In the genomic region with DNA sequence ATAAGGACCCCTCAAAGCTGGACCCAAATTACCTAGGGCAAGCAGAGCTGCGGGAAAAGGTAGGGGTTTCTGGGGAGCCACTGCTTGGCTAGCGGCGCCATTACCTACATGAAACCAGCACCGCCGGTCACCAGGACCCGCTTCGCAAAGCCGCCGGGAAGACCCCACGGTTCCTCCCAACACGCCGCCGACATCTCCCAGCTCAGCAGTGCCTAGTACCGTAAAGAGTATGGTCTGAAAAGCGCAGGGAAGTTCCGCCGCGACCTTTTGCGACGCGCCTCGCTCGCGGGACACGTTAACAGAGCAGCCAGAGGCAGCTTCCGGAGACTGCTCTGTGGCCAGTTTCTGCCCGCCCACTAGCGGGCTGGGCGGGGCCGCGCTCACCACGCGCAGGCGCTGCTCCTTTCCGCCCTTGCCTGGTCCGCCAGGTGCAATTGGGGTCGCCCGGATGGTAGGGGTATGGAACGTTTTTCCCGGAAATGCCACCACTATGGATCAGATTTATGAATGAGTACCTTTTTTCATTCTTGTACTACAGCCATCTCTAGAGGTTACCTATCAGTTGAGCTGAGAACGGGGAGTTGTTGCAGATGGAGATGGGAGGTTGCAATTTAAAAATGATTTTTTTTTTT, we compare ENCODE assay signal across 1 cellular context.
TF ChIP-seq lines count a peak whose summit lies in the region.

A gene with protein sequence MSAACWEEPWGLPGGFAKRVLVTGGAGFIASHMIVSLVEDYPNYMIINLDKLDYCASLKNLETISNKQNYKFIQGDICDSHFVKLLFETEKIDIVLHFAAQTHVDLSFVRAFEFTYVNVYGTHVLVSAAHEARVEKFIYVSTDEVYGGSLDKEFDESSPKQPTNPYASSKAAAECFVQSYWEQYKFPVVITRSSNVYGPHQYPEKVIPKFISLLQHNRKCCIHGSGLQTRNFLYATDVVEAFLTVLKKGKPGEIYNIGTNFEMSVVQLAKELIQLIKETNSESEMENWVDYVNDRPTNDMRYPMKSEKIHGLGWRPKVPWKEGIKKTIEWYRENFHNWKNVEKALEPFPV (minus strand): TSS at position 210 of the 632 bp plus-strand sequence. CDS start 16 bp downstream, at position 194.

TF ChIP-seq in K562, 482 proteins besides CTCF, POLR2A, EP300 and RAD21 (continued from another document and continues in another):
- TF ChIP-seq, protein P1, sequence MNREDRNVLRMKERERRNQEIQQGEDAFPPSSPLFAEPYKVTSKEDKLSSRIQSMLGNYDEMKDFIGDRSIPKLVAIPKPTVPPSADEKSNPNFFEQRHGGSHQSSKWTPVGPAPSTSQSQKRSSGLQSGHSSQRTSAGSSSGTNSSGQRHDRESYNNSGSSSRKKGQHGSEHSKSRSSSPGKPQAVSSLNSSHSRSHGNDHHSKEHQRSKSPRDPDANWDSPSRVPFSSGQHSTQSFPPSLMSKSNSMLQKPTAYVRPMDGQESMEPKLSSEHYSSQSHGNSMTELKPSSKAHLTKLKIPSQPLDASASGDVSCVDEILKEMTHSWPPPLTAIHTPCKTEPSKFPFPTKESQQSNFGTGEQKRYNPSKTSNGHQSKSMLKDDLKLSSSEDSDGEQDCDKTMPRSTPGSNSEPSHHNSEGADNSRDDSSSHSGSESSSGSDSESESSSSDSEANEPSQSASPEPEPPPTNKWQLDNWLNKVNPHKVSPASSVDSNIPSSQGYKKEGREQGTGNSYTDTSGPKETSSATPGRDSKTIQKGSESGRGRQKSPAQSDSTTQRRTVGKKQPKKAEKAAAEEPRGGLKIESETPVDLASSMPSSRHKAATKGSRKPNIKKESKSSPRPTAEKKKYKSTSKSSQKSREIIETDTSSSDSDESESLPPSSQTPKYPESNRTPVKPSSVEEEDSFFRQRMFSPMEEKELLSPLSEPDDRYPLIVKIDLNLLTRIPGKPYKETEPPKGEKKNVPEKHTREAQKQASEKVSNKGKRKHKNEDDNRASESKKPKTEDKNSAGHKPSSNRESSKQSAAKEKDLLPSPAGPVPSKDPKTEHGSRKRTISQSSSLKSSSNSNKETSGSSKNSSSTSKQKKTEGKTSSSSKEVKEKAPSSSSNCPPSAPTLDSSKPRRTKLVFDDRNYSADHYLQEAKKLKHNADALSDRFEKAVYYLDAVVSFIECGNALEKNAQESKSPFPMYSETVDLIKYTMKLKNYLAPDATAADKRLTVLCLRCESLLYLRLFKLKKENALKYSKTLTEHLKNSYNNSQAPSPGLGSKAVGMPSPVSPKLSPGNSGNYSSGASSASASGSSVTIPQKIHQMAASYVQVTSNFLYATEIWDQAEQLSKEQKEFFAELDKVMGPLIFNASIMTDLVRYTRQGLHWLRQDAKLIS (CRISPR knock-in tag; IDR thresholded peaks at IDR 0.05), result no peak
- TF ChIP-seq ZNF3 (CRISPR knock-in tag; IDR thresholded peaks at IDR 0.05) (no peak), WHSC1 (IDR thresholded peaks at IDR 0.05; ENCODE audit: low read length) (no peak), POLR3G (IDR thresholded peaks at IDR 0.05; ENCODE audit: extremely low read depth, insufficient read length, insufficient replicate concordance) (no peak), ZC3H11A (IDR thresholded peaks at IDR 0.05; ENCODE audit: low read depth, low read length) (no peak), HDAC1 (IDR thresholded peaks at IDR 0.05) (peak in 1 of 2 experiments; percentile 21; a peak in 1 of 4 replicates), PURB (CRISPR knock-in tag; IDR thresholded peaks at IDR 0.05; ENCODE audit: low read depth) (no peak), ERF (CRISPR knock-in tag; IDR thresholded peaks at IDR 0.05) (no peak), ZNF174 (CRISPR knock-in tag; IDR thresholded peaks at IDR 0.05) (no peak), SMARCA5 (IDR thresholded peaks at IDR 0.05) (no peak), ZNF124 (CRISPR knock-in tag; IDR thresholded peaks at IDR 0.05) (no peak), COPS2 (conservative IDR thresholded peaks at IDR 0.05) (no peak), ZNF140 (CRISPR knock-in tag; IDR thresholded peaks at IDR 0.05) (no peak), HMGN3 (IDR thresholded peaks at IDR 0.05; ENCODE audit: borderline replicate concordance, extremely low read depth, insufficient read length, low read depth, low read length) (peak; percentile 35), ETV5 (CRISPR knock-in tag; IDR thresholded peaks at IDR 0.05; ENCODE audit: low read depth) (0 out of 2 replicates have a peak, but pooled peaks have one; percentile 64), CBX1 (IDR thresholded peaks at IDR 0.05; ENCODE audit: low read depth) (no peak), PHB (CRISPR knock-in tag; IDR thresholded peaks at IDR 0.05) (no peak), HEY1 (CRISPR knock-in tag; IDR thresholded peaks at IDR 0.05; ENCODE audit: borderline replicate concordance) (no peak), HDAC3 (IDR thresholded peaks at IDR 0.05; ENCODE audit: borderline replicate concordance, partially characterized antibody) (no peak), ZNF586 (CRISPR knock-in tag; conservative IDR thresholded peaks at IDR 0.05) (no peak), BACH1 (tag; IDR thresholded peaks at IDR 0.05) (no peak), SRSF9 (IDR thresholded peaks at IDR 0.05; ENCODE audit: borderline replicate concordance, low read depth, low read length) (no peak), POLR2AphosphoS5 (IDR thresholded peaks at IDR 0.05; ENCODE audit: control insufficient read depth, insufficient read depth, low read depth, low read length) (peak; percentile 88), LARP7 (IDR thresholded peaks at IDR 0.05) (no peak), KAT7 (CRISPR knock-in tag; IDR thresholded peaks at IDR 0.05; ENCODE audit: borderline replicate concordance) (no peak; the same call in 1 of the 2 replicates), CBX5 (IDR thresholded peaks at IDR 0.05; ENCODE audit: borderline replicate concordance, low read depth) (no peak), TEAD2 (tag; IDR thresholded peaks at IDR 0.05) (no peak), ZNF12 (CRISPR knock-in tag; IDR thresholded peaks at IDR 0.05) (no peak), PCBP1 (IDR thresholded peaks at IDR 0.05; ENCODE audit: low read depth, low read length, poor library complexity, severe bottlenecking) (no peak), KLF16 (IDR thresholded peaks at IDR 0.05) (no peak), DNMT1 (IDR thresholded peaks at IDR 0.05) (no peak)
- TF ChIP-seq, protein P2, sequence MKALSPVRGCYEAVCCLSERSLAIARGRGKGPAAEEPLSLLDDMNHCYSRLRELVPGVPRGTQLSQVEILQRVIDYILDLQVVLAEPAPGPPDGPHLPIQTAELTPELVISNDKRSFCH (CRISPR knock-in tag; IDR thresholded peaks at IDR 0.05), result no peak
- TF ChIP-seq, protein P2 (tag; IDR thresholded peaks at IDR 0.05), result no peak
- TF ChIP-seq, protein P3, sequence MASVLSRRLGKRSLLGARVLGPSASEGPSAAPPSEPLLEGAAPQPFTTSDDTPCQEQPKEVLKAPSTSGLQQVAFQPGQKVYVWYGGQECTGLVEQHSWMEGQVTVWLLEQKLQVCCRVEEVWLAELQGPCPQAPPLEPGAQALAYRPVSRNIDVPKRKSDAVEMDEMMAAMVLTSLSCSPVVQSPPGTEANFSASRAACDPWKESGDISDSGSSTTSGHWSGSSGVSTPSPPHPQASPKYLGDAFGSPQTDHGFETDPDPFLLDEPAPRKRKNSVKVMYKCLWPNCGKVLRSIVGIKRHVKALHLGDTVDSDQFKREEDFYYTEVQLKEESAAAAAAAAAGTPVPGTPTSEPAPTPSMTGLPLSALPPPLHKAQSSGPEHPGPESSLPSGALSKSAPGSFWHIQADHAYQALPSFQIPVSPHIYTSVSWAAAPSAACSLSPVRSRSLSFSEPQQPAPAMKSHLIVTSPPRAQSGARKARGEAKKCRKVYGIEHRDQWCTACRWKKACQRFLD (CRISPR knock-in tag; IDR thresholded peaks at IDR 0.05), result no peak
- TF ChIP-seq, protein P4, sequence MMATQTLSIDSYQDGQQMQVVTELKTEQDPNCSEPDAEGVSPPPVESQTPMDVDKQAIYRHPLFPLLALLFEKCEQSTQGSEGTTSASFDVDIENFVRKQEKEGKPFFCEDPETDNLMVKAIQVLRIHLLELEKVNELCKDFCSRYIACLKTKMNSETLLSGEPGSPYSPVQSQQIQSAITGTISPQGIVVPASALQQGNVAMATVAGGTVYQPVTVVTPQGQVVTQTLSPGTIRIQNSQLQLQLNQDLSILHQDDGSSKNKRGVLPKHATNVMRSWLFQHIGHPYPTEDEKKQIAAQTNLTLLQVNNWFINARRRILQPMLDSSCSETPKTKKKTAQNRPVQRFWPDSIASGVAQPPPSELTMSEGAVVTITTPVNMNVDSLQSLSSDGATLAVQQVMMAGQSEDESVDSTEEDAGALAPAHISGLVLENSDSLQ (IDR thresholded peaks at IDR 0.05), result no peak
- TF ChIP-seq, protein P5, sequence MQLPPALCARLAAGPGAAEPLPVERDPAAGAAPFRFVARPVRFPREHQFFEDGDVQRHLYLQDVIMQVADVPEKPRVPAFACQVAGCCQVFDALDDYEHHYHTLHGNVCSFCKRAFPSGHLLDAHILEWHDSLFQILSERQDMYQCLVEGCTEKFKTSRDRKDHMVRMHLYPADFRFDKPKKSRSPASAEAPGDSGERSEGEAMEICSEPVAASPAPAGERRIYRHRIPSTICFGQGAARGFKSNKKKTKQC (CRISPR knock-in tag; IDR thresholded peaks at IDR 0.05), result no peak; the same call in 1 of the 2 replicates
- TF ChIP-seq, protein P6, sequence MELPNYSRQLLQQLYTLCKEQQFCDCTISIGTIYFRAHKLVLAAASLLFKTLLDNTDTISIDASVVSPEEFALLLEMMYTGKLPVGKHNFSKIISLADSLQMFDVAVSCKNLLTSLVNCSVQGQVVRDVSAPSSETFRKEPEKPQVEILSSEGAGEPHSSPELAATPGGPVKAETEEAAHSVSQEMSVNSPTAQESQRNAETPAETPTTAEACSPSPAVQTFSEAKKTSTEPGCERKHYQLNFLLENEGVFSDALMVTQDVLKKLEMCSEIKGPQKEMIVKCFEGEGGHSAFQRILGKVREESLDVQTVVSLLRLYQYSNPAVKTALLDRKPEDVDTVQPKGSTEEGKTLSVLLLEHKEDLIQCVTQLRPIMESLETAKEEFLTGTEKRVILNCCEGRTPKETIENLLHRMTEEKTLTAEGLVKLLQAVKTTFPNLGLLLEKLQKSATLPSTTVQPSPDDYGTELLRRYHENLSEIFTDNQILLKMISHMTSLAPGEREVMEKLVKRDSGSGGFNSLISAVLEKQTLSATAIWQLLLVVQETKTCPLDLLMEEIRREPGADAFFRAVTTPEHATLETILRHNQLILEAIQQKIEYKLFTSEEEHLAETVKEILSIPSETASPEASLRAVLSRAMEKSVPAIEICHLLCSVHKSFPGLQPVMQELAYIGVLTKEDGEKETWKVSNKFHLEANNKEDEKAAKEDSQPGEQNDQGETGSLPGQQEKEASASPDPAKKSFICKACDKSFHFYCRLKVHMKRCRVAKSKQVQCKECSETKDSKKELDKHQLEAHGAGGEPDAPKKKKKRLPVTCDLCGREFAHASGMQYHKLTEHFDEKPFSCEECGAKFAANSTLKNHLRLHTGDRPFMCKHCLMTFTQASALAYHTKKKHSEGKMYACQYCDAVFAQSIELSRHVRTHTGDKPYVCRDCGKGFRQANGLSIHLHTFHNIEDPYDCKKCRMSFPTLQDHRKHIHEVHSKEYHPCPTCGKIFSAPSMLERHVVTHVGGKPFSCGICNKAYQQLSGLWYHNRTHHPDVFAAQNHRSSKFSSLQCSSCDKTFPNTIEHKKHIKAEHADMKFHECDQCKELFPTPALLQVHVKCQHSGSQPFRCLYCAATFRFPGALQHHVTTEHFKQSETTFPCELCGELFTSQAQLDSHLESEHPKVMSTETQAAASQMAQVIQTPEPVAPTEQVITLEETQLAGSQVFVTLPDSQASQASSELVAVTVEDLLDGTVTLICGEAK (IDR thresholded peaks at IDR 0.05), result peak; percentile 42; the same call in 1 of the 2 replicates
- TF ChIP-seq, protein P6 (CRISPR knock-in tag; IDR thresholded peaks at IDR 0.05), result no peak
- TF ChIP-seq, protein P7, sequence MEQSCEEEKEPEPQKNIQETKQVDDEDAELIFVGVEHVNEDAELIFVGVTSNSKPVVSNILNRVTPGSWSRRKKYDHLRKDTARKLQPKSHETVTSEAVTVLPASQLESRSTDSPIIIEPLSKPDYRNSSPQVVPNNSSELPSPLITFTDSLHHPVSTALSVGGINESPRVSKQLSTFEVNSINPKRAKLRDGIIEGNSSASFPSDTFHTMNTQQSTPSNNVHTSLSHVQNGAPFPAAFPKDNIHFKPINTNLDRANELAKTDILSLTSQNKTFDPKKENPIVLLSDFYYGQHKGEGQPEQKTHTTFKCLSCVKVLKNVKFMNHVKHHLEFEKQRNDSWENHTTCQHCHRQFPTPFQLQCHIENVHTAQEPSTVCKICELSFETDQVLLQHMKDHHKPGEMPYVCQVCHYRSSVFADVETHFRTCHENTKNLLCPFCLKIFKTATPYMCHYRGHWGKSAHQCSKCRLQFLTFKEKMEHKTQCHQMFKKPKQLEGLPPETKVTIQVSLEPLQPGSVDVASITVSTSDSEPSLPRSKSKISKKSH (CRISPR knock-in tag; IDR thresholded peaks at IDR 0.05), result no peak
- TF ChIP-seq, protein P8, sequence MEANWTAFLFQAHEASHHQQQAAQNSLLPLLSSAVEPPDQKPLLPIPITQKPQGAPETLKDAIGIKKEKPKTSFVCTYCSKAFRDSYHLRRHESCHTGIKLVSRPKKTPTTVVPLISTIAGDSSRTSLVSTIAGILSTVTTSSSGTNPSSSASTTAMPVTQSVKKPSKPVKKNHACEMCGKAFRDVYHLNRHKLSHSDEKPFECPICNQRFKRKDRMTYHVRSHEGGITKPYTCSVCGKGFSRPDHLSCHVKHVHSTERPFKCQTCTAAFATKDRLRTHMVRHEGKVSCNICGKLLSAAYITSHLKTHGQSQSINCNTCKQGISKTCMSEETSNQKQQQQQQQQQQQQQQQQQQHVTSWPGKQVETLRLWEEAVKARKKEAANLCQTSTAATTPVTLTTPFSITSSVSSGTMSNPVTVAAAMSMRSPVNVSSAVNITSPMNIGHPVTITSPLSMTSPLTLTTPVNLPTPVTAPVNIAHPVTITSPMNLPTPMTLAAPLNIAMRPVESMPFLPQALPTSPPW (CRISPR knock-in tag; IDR thresholded peaks at IDR 0.05), result no peak
